In genomic region chr11:119377112-119377901, GRCh38 we compare ENCODE assay signal across 1 cellular context.
TF ChIP-seq lines count a peak whose summit lies in the region.

No MANE protein-coding gene starts in this region.

TF ChIP-seq in HepG2, 621 proteins besides CTCF, POLR2A, EP300 and RAD21 (continued from another document):
- TF ChIP-seq ZNF687 (CRISPR knock-in tag; IDR thresholded peaks at IDR 0.05): peak; percentile 68
- TF ChIP-seq ATAD3A (CRISPR knock-in tag; IDR thresholded peaks at IDR 0.05): no peak
- TF ChIP-seq PREB (CRISPR knock-in tag; IDR thresholded peaks at IDR 0.05): no peak
- TF ChIP-seq MEIS2 (CRISPR knock-in tag; IDR thresholded peaks at IDR 0.05): no peak
- TF ChIP-seq ZBTB33 (CRISPR knock-in tag; IDR thresholded peaks at IDR 0.05): peak; percentile 36; the same call in 1 of the 2 replicates
- no peak for TF ChIP-seq ZNF296 (CRISPR knock-in tag; conservative IDR thresholded peaks at IDR 0.05)
- peak; percentile 86 for TF ChIP-seq ZNF652 (CRISPR knock-in tag; IDR thresholded peaks at IDR 0.05; ENCODE audit: borderline replicate concordance, low read depth)
- TF ChIP-seq CHD2 (IDR thresholded peaks at IDR 0.05; ENCODE audit: low read depth, low read length): no peak
- no peak for TF ChIP-seq ETS1 (CRISPR knock-in tag; IDR thresholded peaks at IDR 0.05)
- TF ChIP-seq RCOR2 (CRISPR knock-in tag; IDR thresholded peaks at IDR 0.05): no peak
